In the genomic region with DNA sequence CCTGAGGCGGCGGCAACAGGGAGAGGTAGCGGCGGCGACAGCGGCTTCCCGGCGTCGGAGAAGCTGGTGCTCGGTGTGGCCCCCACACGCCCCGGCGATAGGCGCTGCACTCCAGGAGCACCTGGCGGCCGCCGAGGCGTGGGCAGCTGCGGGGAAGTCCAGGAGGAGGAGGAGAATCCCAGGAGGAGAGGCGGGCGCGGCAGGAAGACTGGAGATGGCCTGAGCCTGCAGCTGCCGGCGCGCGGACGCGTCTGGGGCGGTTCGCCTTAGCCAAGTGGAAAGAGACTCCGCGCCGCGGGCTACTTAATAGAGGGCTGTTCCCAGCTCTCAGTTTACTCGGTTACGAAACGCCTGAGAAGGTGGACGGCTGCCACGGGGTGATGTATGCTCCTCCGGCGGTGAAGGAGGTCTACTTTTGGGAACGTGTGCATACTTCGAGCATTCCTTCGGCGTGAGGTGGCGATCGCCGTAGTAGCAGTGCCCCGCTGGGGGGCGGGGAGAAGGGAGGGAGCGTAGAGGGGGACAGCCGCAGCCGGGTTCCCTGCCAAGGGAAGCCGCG, we compare ENCODE assay signal across 8 cellular contexts. TPM values are rescaled to one million over a fixed set of nuclear protein-coding genes. Genes with fewer than 3 reads are reported as not detected.
A peak's percentile ranks its signal among the peaks of the same experiment; 100 is the strongest.
DNase-seq lines count a peak whose midpoint lies in the region; ATAC-seq and TF ChIP-seq lines count a peak whose summit lies in the region.

Gene COL12A1, minus strand, starts transcription at position 278 of the 559 bp plus-strand sequence. CDS start 3,261 bp downstream, outside the sequence.

- intact Hi-C loops in MCF 10A (cut with micrococcal nuclease) = loop anchor here (1.0 to 10.0 kb wide), 7 partner anchors 213 to 1531 kb away; no protein-coding TSS in a partner anchor

- H3K4me3 ChIP-seq in iPS-18c (ENCODE audit: insufficient read depth, low read depth, low read length) (peak within 1 kb of the TSS; percentile 72), skeletal muscle cell (ENCODE audit: low read depth, low read length) (peak within 1 kb of the TSS; percentile 90)

- peaks cover 5% of the 10 kb centered on the region for H3K36me3 Mint-ChIP-seq in MCF 10A (ENCODE audit: insufficient read depth, unreplicated experiment)

- peak; percentile 5 for TF ChIP-seq CTCF in MCF 10A (IDR thresholded peaks at IDR 0.05; ENCODE audit: unreplicated experiment)

- H3K9me3 ChIP-seq in iPS-18c (ENCODE audit: control insufficient read depth, insufficient read depth, low read length) = no peaks in the 10 kb centered on the region

- peaks cover 42% of the 10 kb centered on the region for H3K4me1 Mint-ChIP-seq in MCF 10A (ENCODE audit: insufficient read depth, unreplicated experiment)

- H3K4me3 Mint-ChIP-seq in MCF 10A (ENCODE audit: unreplicated experiment) = peak within 1 kb of the TSS; percentile 99

- BruUV-seq in MCF 10A (replicated peaks; lab: Mats Ljungman, UMichigan) = no TSS peak

- DNase-seq in activated CD4-positive, CD25-positive, alpha-beta regulatory T cell treated with anti-CD3 and anti-CD28 coated beads, Interleukin-2, amount 50 U/mL, for 72 hours = peak; percentile 37
- DNase-seq in NCI-H526 treated with DMSO at 0.1 percent for 48 hours (lab: John Stamatoyannopoulos, UW) (peak; percentile 47), MCF 10A (ENCODE audit: unreplicated experiment) (peak; percentile 99), skeletal muscle cell (ENCODE audit: low read depth) (peak; percentile 99), medulla oblongata (ENCODE audit: extremely low spot score) (no peak), NOMO-1 (lab: John Stamatoyannopoulos, UW; ENCODE audit: unreplicated experiment in 2 of 2) (no peak)

- POLR2A ChIA-PET in MCF 10A (lab: Yijun Ruan, JAX) = interaction anchor here (0.6 to 4.2 kb wide), 16 partner anchors 11 to 1553 kb away, joined by 3 to 31 read pairs (median 3); partner anchors contain the start of genes COX7A2 and SENP6

- peak within 1 kb of the TSS; percentile 90 for H3K27ac Mint-ChIP-seq in MCF 10A (ENCODE audit: low read depth, unreplicated experiment)

- no peaks in the 10 kb centered on the region for H3K9me3 Mint-ChIP-seq in MCF 10A (ENCODE audit: unreplicated experiment)

- CTCF ChIA-PET in MCF 10A (lab: Yijun Ruan, JAX) = interaction anchor here (0.6 to 11.0 kb wide), 22 partner anchors 8 to 1531 kb away, joined by 3 to 151 read pairs (median 4); no protein-coding TSS in a partner anchor

- no peaks in the 10 kb centered on the region for H3K27me3 Mint-ChIP-seq in MCF 10A (ENCODE audit: insufficient read depth, unreplicated experiment)

- no peak for ATAC-seq in activated CD4-positive, CD25-positive, alpha-beta regulatory T cell treated with anti-CD3 and anti-CD28 coated beads, Interleukin-2, amount 50 U/mL, for 24 hours

RNA-seq across cellular contexts. Expression of gene COL12A1, which starts in this region (rescaled TPM):
- 110 and 136 TPM in 2 replicates for total RNA-seq in MCF 10A (2022)

Comparison
In these comparisons a context has a peak if more than half of its experiments do, and no peak if none do; other contexts are left out.
1. DNase-seq: peak in activated CD4-positive, CD25-positive, alpha-beta regulatory T cell treated with anti-CD3 and anti-CD28 coated beads, Interleukin-2, amount 50 U/mL, for 72 hours (single experiment), NCI-H526 treated with DMSO at 0.1 percent for 48 hours (single experiment), MCF 10A (single experiment) and skeletal muscle cell (single experiment); none in medulla oblongata (single experiment) and NOMO-1 (0 of 2).